12 cellular contexts compared by ENCODE assay signal in genomic region chr15:64521201-64521600, GRCh38.
DNase-seq lines count a peak whose midpoint lies in the region; TF ChIP-seq lines count a peak whose summit lies in the region.
"Had no signal": no experiment of that assay in that cellular context is flagged by ENCODE, and none has a peak within 500 bp of the region (broad histone marks: within the 10 kb centered on the region; RNA-seq: fewer than 3 reads in every experiment).

No MANE protein-coding gene starts in this region.

- H3K36me3 Mint-ChIP-seq in CD14-positive monocyte: peaks cover 17 to 41% of the 10 kb centered on the region in 2 donors
- H3K36me3 Mint-ChIP-seq in osteocyte (ENCODE audit: unreplicated experiment): peaks cover 5% of the 10 kb centered on the region

- no peaks in the 10 kb centered on the region for H3K27me3 Mint-ChIP-seq in CD14-positive monocyte (ENCODE audit: low read depth in 3 of 3)
- no peaks in the 10 kb centered on the region for H3K27me3 Mint-ChIP-seq in osteocyte (ENCODE audit: unreplicated experiment)
- H3K27me3 Mint-ChIP-seq: B cell had no signal

- H3K9me3 Mint-ChIP-seq in CD14-positive monocyte: no peaks in the 10 kb centered on the region
- no peaks in the 10 kb centered on the region for H3K9me3 Mint-ChIP-seq in osteocyte (ENCODE audit: unreplicated experiment)

- H3K27ac Mint-ChIP-seq in CD14-positive monocyte: peak overlapping the region in 4 of 7 donors; percentile 3 to 53 (median 38)
- H3K27ac Mint-ChIP-seq in osteocyte (ENCODE audit: unreplicated experiment): peak overlapping the region; percentile 56
- H3K27ac Mint-ChIP-seq: B cell had no signal

- peaks cover 12% of the 10 kb centered on the region for H3K4me1 Mint-ChIP-seq in CD14-positive monocyte
- H3K4me1 Mint-ChIP-seq in osteocyte (ENCODE audit: unreplicated experiment): peaks cover 28% of the 10 kb centered on the region

- DNase-seq in CD14-positive monocyte (ENCODE audit: low spot score) (no peak), RPMI7951 (ENCODE audit: low read depth) (peak; percentile 17), fibroblast of pulmonary artery (ENCODE audit: low read depth) (peak; percentile 39), osteocyte (ENCODE audit: extremely low spot score, unreplicated experiment) (no peak), NOMO-1 treated with dmso at 0.1 percent for 144 hours (lab: John Stamatoyannopoulos, UW; ENCODE audit: unreplicated experiment) (no peak), dedifferentiated amniotic fluid mesenchymal stem cell (ENCODE audit: extremely low spot score) (no peak), SW 1271 (lab: John Stamatoyannopoulos, UW) (no peak), NCI-H1105 (lab: John Stamatoyannopoulos, UW) (no peak)
- DNase-seq: activated CD8-positive, alpha-beta memory T cell treated with anti-CD3 and anti-CD28 coated beads, Interleukin-2, amount 50 U/mL, for 48 hours; NCI-H2107; T-helper 1 cell had no signal

- H3K4me3 Mint-ChIP-seq in CD14-positive monocyte (no peak overlapping the region), osteocyte (ENCODE audit: unreplicated experiment) (no peak overlapping the region)
- H3K4me3 Mint-ChIP-seq: B cell had no signal

- no peak overlapping the region for H3K4me3 ChIP-seq in fibroblast of pulmonary artery (replicated peaks; ENCODE audit: low read depth, low read length)

- intact Hi-C loops in CD14-positive monocyte (cut with micrococcal nuclease): no loop called here

- TF ChIP-seq CTCF in CD14-positive monocyte (IDR thresholded peaks at IDR 0.05) (no peak), fibroblast of pulmonary artery (IDR thresholded peaks at IDR 0.05; ENCODE audit: low read length, missing control alignments) (no peak), osteocyte (IDR thresholded peaks at IDR 0.05) (no peak)

Comparison
In these comparisons a context has a peak if more than half of its experiments do, and no peak if none do; other contexts are left out.
1. DNase-seq: peak in RPMI7951 (single experiment) and fibroblast of pulmonary artery (single experiment); none in CD14-positive monocyte (single experiment), osteocyte (single experiment), NOMO-1 treated with dmso at 0.1 percent for 144 hours (single experiment), dedifferentiated amniotic fluid mesenchymal stem cell (single experiment), SW 1271 (0 of 2) and NCI-H1105 (single experiment).